In genomic region chr4:53916431-53916889, GRCh38 we compare ENCODE assay signal across 22 cellular contexts.
DNase-seq lines count a peak whose midpoint lies in the region; TF ChIP-seq lines count a peak whose summit lies in the region.
"Had no signal": no experiment of that assay in that cellular context is flagged by ENCODE, and none has a peak within 500 bp of the region (broad histone marks: within the 10 kb centered on the region; RNA-seq: fewer than 3 reads in every experiment).

No MANE protein-coding gene starts in this region.

- CTCF ChIA-PET in RWPE1 (lab: Yijun Ruan, JAX): interaction anchor here (0.6 to 0.8 kb wide), 2 partner anchors 301 to 1120 kb away, joined by 3 to 5 read pairs; no protein-coding TSS in a partner anchor

- H3K27ac ChIP-seq in RWPE1: no peak overlapping the region
- H3K27ac ChIP-seq in epithelial cell of prostate: peak overlapping the region; percentile 91
- H3K27ac ChIP-seq: dorsolateral prefrontal cortex, gastroesophageal sphincter, lower lobe of right lung, testis had no signal

- POLR2A ChIA-PET in RWPE1 (lab: Yijun Ruan, JAX; ENCODE audit: low non-redundant PET): no interaction called here

- TF ChIP-seq CTCF in RWPE1 (conservative IDR thresholded peaks at IDR 0.05; ENCODE audit: low read depth): no peak

- DNase-seq in EH (ENCODE audit: low read depth) (peak; percentile 72), RWPE1 (ENCODE audit: low spot score) (peak; percentile 38), epithelial cell of prostate (ENCODE audit: low read depth, low spot score) (peak; percentile 74), kidney tubule cell (ENCODE audit: low spot score) (peak; percentile 38), GOT3 (lab: John Stamatoyannopoulos, UW) (no peak), DMS53 treated with DMSO at 0.1 percent for 48 hours (lab: John Stamatoyannopoulos, UW; ENCODE audit: unreplicated experiment) (no peak), NCI-H187 (lab: John Stamatoyannopoulos, UW) (no peak)
- DNase-seq in activated CD8-positive, alpha-beta memory T cell treated with anti-CD3 and anti-CD28 coated beads for 24 hours: no peak
- DNase-seq: activated CD4-positive, alpha-beta T cell treated with anti-CD3 and anti-CD28 coated beads for 4 hours; activated naive CD4-positive, alpha-beta T cell treated with anti-CD3 and anti-CD28 coated beads, Interleukin-2, amount 10 ng/mL, durations not matched to agents 7 days and 5 days; AML-193; Calu3; dorsolateral prefrontal cortex; GDM1; KBM-7; lower lobe of right lung; naive thymus-derived CD4-positive, alpha-beta T cell; NCI-H1105; NCI-H774; spleen; testis had no signal

Comparison
In these comparisons a context has a peak if more than half of its experiments do, and no peak if none do; other contexts are left out.
1. DNase-seq: peak in EH (single experiment), RWPE1 (single experiment), epithelial cell of prostate (single experiment) and kidney tubule cell (single experiment); none in GOT3 (single experiment), DMS53 treated with DMSO at 0.1 percent for 48 hours (single experiment), activated CD8-positive, alpha-beta memory T cell treated with anti-CD3 and anti-CD28 coated beads for 24 hours (single experiment) and NCI-H187 (0 of 2).